ENCODE assay signal across 8 cellular contexts in genomic region chr11:62046281-62046894, GRCh38.
DNase-seq lines count a peak whose midpoint lies in the region; ATAC-seq and TF ChIP-seq lines count a peak whose summit lies in the region.
"Not testable (repeated sequence)": the region's sequence is repeated elsewhere in the genome, so short reads cannot be mapped to it uniquely, and the experiment has no call there.

No MANE protein-coding gene starts in this region.

- not testable (repeated sequence) for TF ChIP-seq POLR2A in HCT116 (IDR thresholded peaks at IDR 0.05; ENCODE audit: borderline replicate concordance, extremely low read depth, insufficient read depth, insufficient read length); stomach (IDR thresholded peaks at IDR 0.05)

- intact Hi-C loops in HCT116 (cut with micrococcal nuclease); colonic mucosa (cut with DNase I); stomach (cut with DNase I; ENCODE audit: low total_unique reads): not testable (repeated sequence)
- intact Hi-C loops in PC-9 (cut with micrococcal nuclease; ENCODE audit: unreplicated experiment) = loop anchor here (10.0 kb wide), 1 partner anchor 352 kb away; no protein-coding TSS in a partner anchor

- peak overlapping the region; percentile 49 for H3K9ac ChIP-seq in HCT116 (ENCODE audit: low read length)
- peak overlapping the region; percentile 26 to 57 for H3K9ac ChIP-seq in colonic mucosa (ENCODE audit: low read depth in 2 of 2, low read length in 2 of 2)
- not testable (repeated sequence) for H3K9ac ChIP-seq in liver (ENCODE audit: low read depth in 1 of 2, low read length in 2 of 2)
- peak overlapping the region; percentile 14 to 70 for H3K9ac ChIP-seq in mucosa of rectum (ENCODE audit: low read depth in 1 of 2, low read length in 2 of 2)

- not testable (repeated sequence) for H3K9me2 ChIP-seq in HCT116 (ENCODE audit: insufficient read depth); PC-9 (ENCODE audit: insufficient read depth)

- peak; percentile 42 for ATAC-seq in HCT116

- H2AFZ ChIP-seq in HCT116 (ENCODE audit: low read depth, low read length, poor library complexity, severe bottlenecking); PC-9: not testable (repeated sequence)

- not testable (repeated sequence) for H3K36me3 ChIP-seq in HCT116 (ENCODE audit: control insufficient read depth in 1 of 2, insufficient read depth in 2 of 2, low read length in 2 of 2); PC-9 (ENCODE audit: low read depth); colonic mucosa; esophagus (ENCODE audit: control insufficient read depth in 2 of 2, insufficient read depth in 2 of 2, low read length in 1 of 2); liver (ENCODE audit: control insufficient read depth in 4 of 4, insufficient read depth in 3 of 4, low read depth in 1 of 4, low read length in 3 of 4); mucosa of rectum (ENCODE audit: control insufficient read depth in 2 of 2, insufficient read depth in 2 of 2, low read length in 2 of 2); stomach

- H3K4me1 ChIP-seq in HCT116 (ENCODE audit: control insufficient read depth in 1 of 2, insufficient read depth in 2 of 2, low read length in 2 of 2) (peaks cover 64 to 78% of the 10 kb centered on the region in 2 experiments), PC-9 (replicated peaks; ENCODE audit: insufficient read depth) (peaks cover 99% of the 10 kb centered on the region), mucosa of rectum (ENCODE audit: control insufficient read depth in 2 of 2, insufficient read depth in 2 of 2, low read length in 2 of 2) (peaks cover 35 to 53% of the 10 kb centered on the region in 2 donors), stomach (peaks cover 0 to 28% (median 14%) of the 10 kb centered on the region in 4 donors)
- not testable (repeated sequence) for H3K4me1 ChIP-seq in colonic mucosa; esophagus (ENCODE audit: control insufficient read depth in 2 of 2, insufficient read depth in 2 of 2, low read length in 1 of 2); liver (ENCODE audit: control insufficient read depth in 4 of 4, insufficient read depth in 4 of 4, low read length in 3 of 4)

- TF ChIP-seq RAD21 in HCT116 (IDR thresholded peaks at IDR 0.05; ENCODE audit: low read depth); liver (IDR thresholded peaks at IDR 0.05): not testable (repeated sequence)

- H3K27ac ChIP-seq in HCT116 (ENCODE audit: low read depth, low read length) (peak overlapping the region; percentile 67), PC-9 (peak overlapping the region; percentile 98), VCaP (peak overlapping the region; percentile 44), colonic mucosa (peak overlapping the region; percentile 85), esophagus (ENCODE audit: low read depth in 2 of 2, low read length in 1 of 2) (peak overlapping the region; percentile 1 to 62), mucosa of rectum (ENCODE audit: low read depth in 2 of 2, low read length in 2 of 2) (peak overlapping the region; percentile 90 to 97), stomach (peak overlapping the region in 3 of 5 donors; percentile 26 to 47 (median 35))
- H3K27ac ChIP-seq in liver (ENCODE audit: low read depth in 1 of 2, low read length in 2 of 2) = not testable (repeated sequence)

- not testable (repeated sequence) for H3K27me3 ChIP-seq in HCT116 (ENCODE audit: insufficient read depth, low read length); PC-9 (ENCODE audit: insufficient read depth, low read depth); colonic mucosa; esophagus (ENCODE audit: control insufficient read depth in 1 of 2, insufficient read depth in 2 of 2, low read length in 2 of 2); liver (ENCODE audit: control insufficient read depth in 4 of 4, insufficient read depth in 4 of 4, low read length in 3 of 4); mucosa of rectum (ENCODE audit: control insufficient read depth in 2 of 2, insufficient read depth in 2 of 2, low read length in 2 of 2); stomach

- 66 to 68% methylated on average over 10 of the region's 10 CpGs for WGBS in esophagus, 2 donors
- WGBS in liver = 64% methylated on average over 10 of the region's 10 CpGs
- 66 to 73% (median 72%) methylated on average over 10 of the region's 10 CpGs for WGBS in stomach, 5 donors

- peaks cover 84% of the 10 kb centered on the region for H3F3A ChIP-seq in PC-9 (ENCODE audit: insufficient read depth, low read depth)

- TF ChIP-seq CTCF in HCT116 (IDR thresholded peaks at IDR 0.05 in 2 of 3, conservative IDR thresholded peaks at IDR 0.05 in 1 of 3; ENCODE audit: borderline replicate concordance in 1 of 3, insufficient read depth in 1 of 3, low read depth in 2 of 3, low read length in 2 of 3); VCaP (conservative IDR thresholded peaks at IDR 0.05); colonic mucosa (IDR thresholded peaks at IDR 0.05); liver (IDR thresholded peaks at IDR 0.05; ENCODE audit: low read depth, low read length, missing input control); stomach (IDR thresholded peaks at IDR 0.05): not testable (repeated sequence)
- 0 out of 2 replicates have a peak, but pooled peaks have one; percentile 12 for TF ChIP-seq CTCF in PC-9 (conservative IDR thresholded peaks at IDR 0.05)

- POLR2A ChIA-PET in HCT116 (lab: Charles Lee) (interaction anchor here (0.7 to 5.6 kb wide), 7 partner anchors 13 to 229 kb away, joined by 3 to 86 read pairs (median 6); partner anchors contain the start of genes FADS1 and FTH1), PC-9 (lab: Charles Lee; ENCODE audit: unreplicated experiment) (interaction anchor here (0.6 to 2.3 kb wide), 5 partner anchors 62 to 1217 kb away, joined by 3 to 13 read pairs (median 4); partner anchors contain the start of gene FTH1)

- not testable (repeated sequence) for TF ChIP-seq EP300 in stomach (IDR thresholded peaks at IDR 0.05)

- not testable (repeated sequence) for H3K4me3 ChIP-seq in HCT116 (replicated peaks in 1 of 2; ENCODE audit: low read depth in 1 of 2, low read length in 2 of 2); PC-9; colonic mucosa; esophagus (ENCODE audit: low read depth in 1 of 2, low read length in 2 of 2); liver (ENCODE audit: low read depth in 1 of 3, low read length in 3 of 3); stomach
- H3K4me3 ChIP-seq in mucosa of rectum (ENCODE audit: low read length in 2 of 2) = peak overlapping the region; percentile 29 to 41

- BruUV-seq in HCT116 (replicated peaks; lab: Mats Ljungman, UMichigan) = TSS peak; percentile 53
- BruUV-seq in PC-9 (replicated peaks; lab: Mats Ljungman, UMichigan) = TSS peak; percentile 75

- H3K4me2 ChIP-seq in HCT116 (ENCODE audit: low read length) = peak overlapping the region; percentile 64
- H3K4me2 ChIP-seq in PC-9 = peak overlapping the region; percentile 73

- H3K79me2 ChIP-seq in HCT116 (ENCODE audit: insufficient read depth, low read length); PC-9 (ENCODE audit: low read depth): not testable (repeated sequence)

- DNase-seq in HCT116 (ENCODE audit: low read depth, low spot score); PC-9; stomach: not testable (repeated sequence)
- DNase-seq in colonic mucosa = peak; percentile 67

- H4K20me1 ChIP-seq in HCT116 (ENCODE audit: insufficient read depth); PC-9 (ENCODE audit: insufficient read depth): not testable (repeated sequence)

- CTCF ChIA-PET in HCT116 (lab: Charles Lee) = not testable (repeated sequence)
- CTCF ChIA-PET in PC-9 (lab: Charles Lee) = interaction anchor here (0.6 to 1.7 kb wide), 2 partner anchors 74 to 85 kb away, joined by 4 read pairs; no protein-coding TSS in a partner anchor

- not testable (repeated sequence) for H3K9me3 ChIP-seq in HCT116 (ENCODE audit: control insufficient read depth in 1 of 2, insufficient read depth in 1 of 2, low read depth in 1 of 2, low read length in 2 of 2); PC-9 (ENCODE audit: insufficient read depth, low read depth); colonic mucosa; esophagus (ENCODE audit: control insufficient read depth in 2 of 2, insufficient read depth in 1 of 2, low read depth in 1 of 2, low read length in 1 of 2); liver (ENCODE audit: control insufficient read depth in 4 of 4, low read length in 3 of 4); mucosa of rectum (ENCODE audit: control insufficient read depth in 2 of 2, low read length in 2 of 2); stomach

- RAD21 ChIA-PET in HCT116 (lab: Charles Lee; ENCODE audit: low non-redundant PET in 1 of 2, low total read pairs in 2 of 2, uncharacterized antibody in 2 of 2, unreplicated experiment in 2 of 2) = not testable (repeated sequence)

TF ChIP-seq in HCT116, 20 proteins besides CTCF, POLR2A, EP300 and RAD21:
- peak; percentile 45; the same call in 1 of the 2 replicates for TF ChIP-seq POLR2AphosphoS5 (IDR thresholded peaks at IDR 0.05; ENCODE audit: low read depth, low read length)

TF ChIP-seq in liver, 16 proteins besides CTCF, POLR2A, EP300 and RAD21:
- TF ChIP-seq HNF4A (conservative IDR thresholded peaks at IDR 0.05) = peak; percentile 14 to 18
